In the genomic region with DNA sequence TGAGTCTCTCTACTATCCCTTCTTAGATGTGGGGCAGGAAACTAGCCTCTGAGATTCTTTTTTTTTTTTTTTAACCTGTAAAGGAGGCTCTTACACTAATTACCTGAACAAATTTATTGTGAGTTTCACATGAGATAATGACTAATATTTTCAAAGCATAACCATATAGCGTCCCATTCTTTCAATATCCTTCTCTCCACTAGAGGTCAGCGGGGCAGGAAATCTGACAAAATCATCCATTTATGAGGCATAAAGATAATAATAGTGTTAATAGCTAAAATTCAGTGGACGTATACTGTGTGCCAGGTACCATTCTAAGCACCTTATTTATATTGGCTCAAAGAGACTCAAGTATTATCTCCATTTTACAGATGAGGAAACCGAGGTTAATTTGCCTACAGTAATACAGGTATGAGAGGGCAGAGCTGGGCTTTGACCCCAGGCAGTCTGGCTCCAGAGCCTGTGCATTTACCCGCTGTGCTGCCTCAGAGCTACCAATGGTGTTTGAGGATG, we compare ENCODE assay signal across 17 cellular contexts. TPM values are rescaled to one million over a fixed set of nuclear protein-coding genes. Genes with fewer than 3 reads are reported as not detected.
DNase-seq lines count a peak whose midpoint lies in the region; ATAC-seq, FAIRE-seq and TF ChIP-seq lines count a peak whose summit lies in the region.
"Had no signal": no experiment of that assay in that cellular context is flagged by ENCODE, and none has a peak within 500 bp of the region (broad histone marks: within the 10 kb centered on the region; RNA-seq: fewer than 3 reads in every experiment).

No MANE protein-coding gene starts in this region.

- H3K27me3 ChIP-seq in Loucy (ENCODE audit: insufficient read depth, low read length, poor library complexity, severe bottlenecking) (no peaks in the 10 kb centered on the region), bronchial epithelial cell (ENCODE audit: control insufficient read depth, insufficient read depth, low read length) (no peaks in the 10 kb centered on the region)
- H3K27me3 ChIP-seq: gastroesophageal sphincter had no signal

- FAIRE-seq in bronchial epithelial cell (lab: Jason Lieb, UNC) = no peak

- H3K9me3 ChIP-seq in Loucy (ENCODE audit: insufficient read depth, low read depth, low read length) = peaks cover 3% of the 10 kb centered on the region; the same call in 1 of the 2 replicates

- peaks cover 9% of the 10 kb centered on the region for H3K9me3 Mint-ChIP-seq in neural crest cell
- peaks cover 8% of the 10 kb centered on the region for H3K9me3 Mint-ChIP-seq in stimulated activated memory B cell treated with anti-CD40 and anti-IgM and Interleukin-4, amounts not matched to agents 10 μg/mL and 1 μg/mL and 100 μg/mL, for 72 hours

- H3K4me1 ChIP-seq in Loucy (ENCODE audit: insufficient read depth, low read length, poor library complexity, severe bottlenecking) = no peaks in the 10 kb centered on the region
- H3K4me1 ChIP-seq: gastroesophageal sphincter, parathyroid adenoma had no signal

- no peak overlapping the region for H3K4me2 ChIP-seq in Loucy (ENCODE audit: low read depth, low read length, poor library complexity, severe bottlenecking)

- H3K4me1 Mint-ChIP-seq in neural crest cell = peaks cover 11% of the 10 kb centered on the region
- H3K4me1 Mint-ChIP-seq in stimulated activated memory B cell treated with anti-CD40 and anti-IgM and Interleukin-4, amounts not matched to agents 10 μg/mL and 1 μg/mL and 100 μg/mL, for 72 hours = peaks cover 4% of the 10 kb centered on the region
- H3K4me1 Mint-ChIP-seq: activated CD4-positive, alpha-beta T cell treated with anti-CD3 and anti-CD28 coated beads for 36 hours had no signal

- no peaks in the 10 kb centered on the region for H3K9me2 ChIP-seq in Loucy (replicated peaks; ENCODE audit: low read depth, low read length)

- no peak overlapping the region for H3K4me3 Mint-ChIP-seq in neural crest cell
- no peak overlapping the region for H3K4me3 Mint-ChIP-seq in stimulated activated memory B cell treated with anti-CD40 and anti-IgM and Interleukin-4, amounts not matched to agents 10 μg/mL and 1 μg/mL and 100 μg/mL, for 72 hours
- H3K4me3 Mint-ChIP-seq: activated CD4-positive, alpha-beta T cell treated with anti-CD3 and anti-CD28 coated beads for 36 hours had no signal

- H3K79me2 ChIP-seq in Loucy (ENCODE audit: insufficient read depth, low read length) = no peaks in the 10 kb centered on the region
- H3K79me2 ChIP-seq: parathyroid adenoma had no signal

- no peak overlapping the region for H3K9ac ChIP-seq in Loucy (ENCODE audit: low read depth, low read length, poor library complexity, severe bottlenecking)
- H3K9ac ChIP-seq: parathyroid adenoma had no signal

- H4K20me1 ChIP-seq in Loucy (ENCODE audit: insufficient read depth, low read length, poor library complexity, severe bottlenecking) = no peaks in the 10 kb centered on the region

- no peak overlapping the region for H2AFZ ChIP-seq in Loucy (ENCODE audit: low read length)
- H2AFZ ChIP-seq: parathyroid adenoma had no signal

- TF ChIP-seq CTCF in Loucy (conservative IDR thresholded peaks at IDR 0.05; ENCODE audit: low read length) (peak; percentile 70), bronchial epithelial cell (IDR thresholded peaks at IDR 0.05; ENCODE audit: insufficient read depth, low read length, severe bottlenecking) (no peak), neural crest cell (conservative IDR thresholded peaks at IDR 0.05) (peak; percentile 37)

- H3K27ac Mint-ChIP-seq in neural crest cell (ENCODE audit: unreplicated experiment) = no peak overlapping the region
- no peak overlapping the region for H3K27ac Mint-ChIP-seq in stimulated activated memory B cell treated with anti-CD40 and anti-IgM and Interleukin-4, amounts not matched to agents 10 μg/mL and 1 μg/mL and 100 μg/mL, for 72 hours
- H3K27ac Mint-ChIP-seq: activated CD4-positive, alpha-beta T cell treated with anti-CD3 and anti-CD28 coated beads for 36 hours had no signal

- no peaks in the 10 kb centered on the region for H3K36me3 Mint-ChIP-seq in neural crest cell (ENCODE audit: low read depth)
- H3K36me3 Mint-ChIP-seq in stimulated activated memory B cell treated with anti-CD40 and anti-IgM and Interleukin-4, amounts not matched to agents 10 μg/mL and 1 μg/mL and 100 μg/mL, for 72 hours = no peaks in the 10 kb centered on the region

- peak; percentile 46 for DNase-seq in ELR (ENCODE audit: low read depth)
- peak; percentile 27 for DNase-seq in bronchial epithelial cell (ENCODE audit: low read depth)
- no peak for DNase-seq in neural crest cell (ENCODE audit: low read depth, low spot score)
- no peak for DNase-seq in COLO829 (ENCODE audit: low spot score)
- no peak for DNase-seq in globus pallidus (ENCODE audit: low spot score)
- DNase-seq in AML-193 (lab: John Stamatoyannopoulos, UW) = no peak
- DNase-seq: activated CD4-positive, alpha-beta T cell treated with anti-CD3 and anti-CD28 coated beads for 36 hours; cerebellar nuclear complex; DMS53; left ventricle myocardium superior; NCI-H1105; NCI-H82; stimulated activated CD4-positive, alpha-beta T cell treated with anti-CD3 and anti-CD28 coated beads, Interleukin-4, amount 100 ng/mL, for 24 hours had no signal

- no peaks in the 10 kb centered on the region for H3K36me3 ChIP-seq in Loucy (ENCODE audit: insufficient read depth, low read length)
- H3K36me3 ChIP-seq in bronchial epithelial cell (ENCODE audit: control insufficient read depth, insufficient read depth, low read length) = no peaks in the 10 kb centered on the region
- H3K36me3 ChIP-seq: gastroesophageal sphincter had no signal

- no peaks in the 10 kb centered on the region; the same call in 1 of the 2 replicates for H3F3A ChIP-seq in Loucy (ENCODE audit: low read depth)

- H3K4me3 ChIP-seq in Loucy (ENCODE audit: low read length, poor library complexity, severe bottlenecking) (no peak overlapping the region), bronchial epithelial cell (ENCODE audit: low read depth, low read length) (no peak overlapping the region)
- H3K4me3 ChIP-seq: gastroesophageal sphincter had no signal

- no peak for ATAC-seq in stimulated activated memory B cell treated with anti-CD40 and anti-IgM and Interleukin-4, amounts not matched to agents 10 μg/mL and 1 μg/mL and 100 μg/mL, for 72 hours
- ATAC-seq: activated CD4-positive, alpha-beta T cell treated with anti-CD3 and anti-CD28 coated beads for 36 hours; gastroesophageal sphincter; left ventricle myocardium superior had no signal

- no peaks in the 10 kb centered on the region for H3K27me3 Mint-ChIP-seq in neural crest cell (ENCODE audit: low read depth)
- H3K27me3 Mint-ChIP-seq in stimulated activated memory B cell treated with anti-CD40 and anti-IgM and Interleukin-4, amounts not matched to agents 10 μg/mL and 1 μg/mL and 100 μg/mL, for 72 hours = no peaks in the 10 kb centered on the region
- H3K27me3 Mint-ChIP-seq: activated CD4-positive, alpha-beta T cell treated with anti-CD3 and anti-CD28 coated beads for 36 hours had no signal

RNA-seq across cellular contexts. Expression of gene SMAD6, which starts 16.3 kb away (rescaled TPM):
- 0.79 TPM in 1 of 2 replicates, not detected in the other for total RNA-seq in bronchial epithelial cell
- 4.7 and 5.4 TPM in 2 replicates for total RNA-seq in neural crest cell

Comparison
In these comparisons a context has a peak if more than half of its experiments do, and no peak if none do; other contexts are left out.
1. DNase-seq: peak in ELR (single experiment) and bronchial epithelial cell (single experiment); none in neural crest cell (single experiment), COLO829 (single experiment), globus pallidus (single experiment) and AML-193 (0 of 2).